Comparison of ENCODE assay signal across 8 cellular contexts in the genomic region with DNA sequence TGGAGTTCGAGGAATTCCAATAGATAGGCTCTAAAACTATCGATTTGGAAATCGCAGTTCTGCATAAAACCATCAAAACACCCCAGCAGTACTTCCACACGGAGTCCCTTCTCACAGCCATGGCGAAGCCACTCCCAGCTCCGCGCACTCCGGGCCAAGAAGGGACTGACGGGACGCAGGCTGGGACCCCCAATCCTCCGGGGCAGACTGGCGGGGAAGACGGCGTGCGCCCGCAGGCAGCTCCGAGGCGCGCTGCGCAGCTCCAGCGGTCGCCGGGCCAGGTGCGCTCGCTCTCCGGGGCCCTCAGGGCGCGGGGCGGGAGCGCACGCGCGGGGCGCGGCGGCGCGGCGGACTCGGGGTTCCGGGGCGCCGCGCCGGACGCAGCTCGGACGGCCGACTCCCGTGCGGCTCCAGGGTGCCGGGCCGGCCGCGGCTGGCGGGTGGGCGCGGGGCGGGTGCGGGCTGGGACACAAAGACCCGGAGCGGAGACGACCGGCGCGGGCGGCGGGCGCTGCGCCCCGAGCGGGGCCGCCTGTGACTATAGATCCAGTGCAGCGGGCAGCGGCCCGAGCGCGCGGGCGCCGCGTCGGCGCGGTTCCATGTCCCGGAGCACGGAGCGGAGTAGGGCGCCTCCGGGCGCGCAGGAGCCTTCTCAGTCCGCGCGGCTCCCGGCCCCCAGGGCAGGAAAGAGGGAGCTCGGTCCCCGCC. TPM values are rescaled to one million over a fixed set of nuclear protein-coding genes. Genes with fewer than 3 reads are reported as not detected.
DNase-seq lines count a peak whose midpoint lies in the region; ATAC-seq and TF ChIP-seq lines count a peak whose summit lies in the region.

No MANE protein-coding gene starts in this region.

- no peaks in the 10 kb centered on the region for H3K36me3 Mint-ChIP-seq in glutamatergic neuron (ENCODE audit: unreplicated experiment)

- H3K79me2 ChIP-seq in parathyroid adenoma: no peaks in the 10 kb centered on the region

- no peak for TF ChIP-seq CTCF in GM12865 (IDR thresholded peaks at IDR 0.05; ENCODE audit: insufficient read depth, low read depth, low read length, missing control alignments)
- no peak for TF ChIP-seq CTCF in glutamatergic neuron (IDR thresholded peaks at IDR 0.05; ENCODE audit: partially characterized antibody, unreplicated experiment)
- no peak for TF ChIP-seq CTCF in parathyroid adenoma (IDR thresholded peaks at IDR 0.05)

- peak; percentile 25 for ATAC-seq in GM21619 (IDR thresholded peaks at IDR 0.05; ENCODE audit: unreplicated experiment)

- DNase-seq in GM12865 (ENCODE audit: low read depth): peak; percentile 18
- peak; percentile 5 for DNase-seq in HuH-7 (ENCODE audit: low spot score)
- DNase-seq in activated effector memory CD4-positive, alpha-beta T cell treated with anti-CD3 and anti-CD28 coated beads, Interleukin-2, amount 50 U/mL, for 16 hours: peak; percentile 70
- DNase-seq in glutamatergic neuron: peak; percentile 54
- DNase-seq in SKM-1 treated with dmso at 0.1 percent for 144 hours (lab: John Stamatoyannopoulos, UW; ENCODE audit: unreplicated experiment): no peak
- no peak for DNase-seq in GDM1 (lab: John Stamatoyannopoulos, UW)

- no peaks in the 10 kb centered on the region for H3K4me1 ChIP-seq in parathyroid adenoma

- H3K4me3 Mint-ChIP-seq in glutamatergic neuron (ENCODE audit: unreplicated experiment): peak overlapping the region; percentile 90

- H3K4me3 ChIP-seq in GM12865 (ENCODE audit: low read depth, low read length): peak overlapping the region; percentile 53
- peak overlapping the region; percentile 68 for H3K4me3 ChIP-seq in parathyroid adenoma (ENCODE audit: low read depth, low read length)

- H3K9ac ChIP-seq in parathyroid adenoma: no peak overlapping the region

- no peaks in the 10 kb centered on the region for H3K36me3 ChIP-seq in parathyroid adenoma (ENCODE audit: control insufficient read depth, insufficient read depth, low read length)

- no peaks in the 10 kb centered on the region for H3K27me3 ChIP-seq in parathyroid adenoma (ENCODE audit: control insufficient read depth, insufficient read depth, low read length)

- H3K27ac ChIP-seq in parathyroid adenoma: no peak overlapping the region

- H3K4me1 Mint-ChIP-seq in glutamatergic neuron (ENCODE audit: low read depth, unreplicated experiment): peaks cover 13% of the 10 kb centered on the region

- peak overlapping the region; percentile 68 for H3K27ac Mint-ChIP-seq in glutamatergic neuron (ENCODE audit: unreplicated experiment)

- H3K9me3 ChIP-seq in parathyroid adenoma (ENCODE audit: control insufficient read depth, low read length): no peaks in the 10 kb centered on the region

- H3K27me3 Mint-ChIP-seq in glutamatergic neuron (ENCODE audit: unreplicated experiment): peaks cover 7% of the 10 kb centered on the region

- H3K9me3 Mint-ChIP-seq in glutamatergic neuron (ENCODE audit: unreplicated experiment): peaks cover 17% of the 10 kb centered on the region

- peak overlapping the region; percentile 50 for H2AFZ ChIP-seq in parathyroid adenoma

- H3K4me2 ChIP-seq in parathyroid adenoma (ENCODE audit: low read length): peak overlapping the region; percentile 68

RNA-seq across cellular contexts. Expression of gene EFNB2, which starts 0.5 kb away (rescaled TPM):
- total RNA-seq in glutamatergic neuron (ENCODE audit: unreplicated experiment): 51.1 TPM

RNA-seq across cellular contexts. Expression of gene ARGLU1, which starts 32.9 kb away (rescaled TPM):
- total RNA-seq in glutamatergic neuron (ENCODE audit: unreplicated experiment): 129 TPM

Comparison
In these comparisons a context has a peak if more than half of its experiments do, and no peak if none do; other contexts are left out.
1. DNase-seq: peak in GM12865 (single experiment), HuH-7 (single experiment), activated effector memory CD4-positive, alpha-beta T cell treated with anti-CD3 and anti-CD28 coated beads, Interleukin-2, amount 50 U/mL, for 16 hours (single experiment) and glutamatergic neuron (single experiment); none in SKM-1 treated with dmso at 0.1 percent for 144 hours (single experiment) and GDM1 (single experiment).